3 cellular contexts compared by ENCODE assay signal in genomic region chr20:35449855-35450254, GRCh38.
TF ChIP-seq lines count a peak whose summit lies in the region.

No MANE protein-coding gene starts in this region.

TF ChIP-seq in HEK293, 187 proteins besides CTCF, POLR2A, EP300 and RAD21:
- TF ChIP-seq EGR2 (tag by site-specific recombination; IDR thresholded peaks at IDR 0.05; ENCODE audit: low read depth) (peak; percentile 33; the same call in 1 of the 2 replicates), KLF1 (tag by site-specific recombination; IDR thresholded peaks at IDR 0.05) (peak; percentile 29; the same call in 1 of the 2 replicates)
- TF ChIP-seq, protein P1, sequence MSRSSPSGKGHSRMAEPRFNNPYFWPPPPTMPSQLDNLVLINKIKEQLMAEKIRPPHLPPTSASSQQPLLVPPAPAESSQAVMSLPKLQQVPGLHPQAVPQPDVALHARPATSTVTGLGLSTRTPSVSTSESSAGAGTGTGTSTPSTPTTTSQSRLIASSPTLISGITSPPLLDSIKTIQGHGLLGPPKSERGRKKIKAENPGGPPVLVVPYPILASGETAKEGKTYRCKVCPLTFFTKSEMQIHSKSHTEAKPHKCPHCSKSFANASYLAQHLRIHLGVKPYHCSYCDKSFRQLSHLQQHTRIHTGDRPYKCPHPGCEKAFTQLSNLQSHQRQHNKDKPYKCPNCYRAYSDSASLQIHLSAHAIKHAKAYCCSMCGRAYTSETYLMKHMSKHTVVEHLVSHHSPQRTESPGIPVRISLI (tag by site-specific recombination; IDR thresholded peaks at IDR 0.05), result peak; percentile 62; the same call in 1 of the 2 replicates

TF ChIP-seq in HEK293T, 16 proteins besides CTCF, POLR2A, EP300 and RAD21:
- peak; percentile 51 for TF ChIP-seq ZNF384 (IDR thresholded peaks at IDR 0.05)

TF ChIP-seq in HepG2, 621 proteins besides CTCF, POLR2A, EP300 and RAD21:
- TF ChIP-seq ZBTB33 (CRISPR knock-in tag; IDR thresholded peaks at IDR 0.05) (peak; percentile 81), ZNF770 (CRISPR knock-in tag; IDR thresholded peaks at IDR 0.05) (0 out of 2 replicates have a peak, but pooled peaks have one; percentile 37)
